In genomic region chr12:122021822-122022392, GRCh38 we compare ENCODE assay signal across 7 cellular contexts. TPM values are rescaled to one million over a fixed set of nuclear protein-coding genes. Genes with fewer than 3 reads are reported as not detected.
A peak's percentile ranks its signal among the peaks of the same experiment; 100 is the strongest.
DNase-seq lines count a peak whose midpoint lies in the region; ATAC-seq, FAIRE-seq and TF ChIP-seq lines count a peak whose summit lies in the region.

BCL7A (plus strand) TSS chr12:122021884; CDS start chr12:122022092, 208 bp downstream.

- DNase-seq in NCI-H1105 treated with DMSO at 0.1 percent for 48 hours (lab: John Stamatoyannopoulos, UW) (peak; percentile 63), iris pigment epithelial cell (ENCODE audit: low read depth) (peak; percentile 75), small intestine (peak; percentile 61)
- DNase-seq in central memory CD4-positive, alpha-beta T cell, result peak; percentile 50

- no peak for TF ChIP-seq CTCF in VCaP (conservative IDR thresholded peaks at IDR 0.05)

- WGBS in small intestine, 3 donors, result 0% methylated on average over 17 to 83 of the region's 83 CpGs

- peak; percentile 17 for TF ChIP-seq POLR2A in GM18526 (IDR thresholded peaks at IDR 0.05; ENCODE audit: extremely low read depth, insufficient read length)

- H3K27me3 ChIP-seq in small intestine (ENCODE audit: control insufficient read depth in 2 of 2, insufficient read depth in 2 of 2, low read length in 2 of 2), result no peaks in the 10 kb centered on the region

- peaks cover 0 to 3% of the 10 kb centered on the region in 2 donors for H3K4me1 ChIP-seq in small intestine (ENCODE audit: control insufficient read depth in 2 of 2, insufficient read depth in 1 of 2, low read depth in 1 of 2, low read length in 1 of 2)

- no peak for FAIRE-seq in small intestine (lab: Jason Lieb, UNC)

- H3K36me3 ChIP-seq in small intestine (ENCODE audit: control insufficient read depth in 2 of 2, insufficient read depth in 2 of 2, low read length in 2 of 2), result no peaks in the 10 kb centered on the region

- ATAC-seq in HG03460 (IDR thresholded peaks at IDR 0.05; ENCODE audit: unreplicated experiment), result no peak

- H3K4me3 ChIP-seq in small intestine (ENCODE audit: low read depth in 1 of 2, low read length in 2 of 2), result peak within 1 kb of the TSS; percentile 85 to 86

- H3K9me3 ChIP-seq in small intestine (ENCODE audit: control insufficient read depth, low read depth), result no peaks in the 10 kb centered on the region

- peak within 1 kb of the TSS; percentile 93 for H3K27ac ChIP-seq in VCaP
- H3K27ac ChIP-seq in small intestine (ENCODE audit: low read depth in 1 of 2, low read length in 1 of 2), result peak within 1 kb of the TSS in 1 of 2 donors; percentile 65

RNA-seq across cellular contexts. Expression of gene BCL7A, which starts in this region (rescaled TPM):
- polyA plus RNA-seq in small intestine, result 1 to 10 TPM in 2 of 3 donors, under 1 TPM in 1; 0.22 to 5.4 (median 1.4) TPM
